In the genomic region with DNA sequence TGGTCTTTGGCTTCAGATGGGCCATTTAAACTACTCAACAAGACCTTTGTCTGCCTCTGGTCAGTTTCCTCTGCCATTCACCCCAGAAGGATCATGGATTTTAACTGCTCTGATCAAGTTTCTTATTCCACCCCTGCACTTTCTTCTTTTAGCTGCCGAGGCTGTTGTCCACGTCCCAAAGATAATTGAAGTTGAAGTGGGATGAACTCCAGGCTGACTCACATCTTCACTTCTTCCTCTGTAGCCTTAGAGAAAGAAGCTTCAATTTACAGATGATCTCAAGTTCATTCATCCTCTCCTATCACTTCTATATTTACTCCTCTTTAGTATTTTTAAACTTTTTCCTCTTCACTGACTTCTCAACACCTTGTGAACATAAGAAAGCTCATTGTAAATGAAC, we compare ENCODE assay signal across 14 cellular contexts.
A peak's percentile ranks its signal among the peaks of the same experiment; 100 is the strongest.
DNase-seq lines count a peak whose midpoint lies in the region; ATAC-seq and TF ChIP-seq lines count a peak whose summit lies in the region.
"Had no signal": no experiment of that assay in that cellular context is flagged by ENCODE, and none has a peak within 500 bp of the region (broad histone marks: within the 10 kb centered on the region; RNA-seq: fewer than 3 reads in every experiment).

No MANE protein-coding gene starts in this region.

- 0% methylated on average over 2 of the region's 2 CpGs for WGBS in GM23248 (ENCODE audit: low coverage in 1 of 2, low lambda C conversion rate in 2 of 2, missing lambda C conversion rate in 2 of 2), 2 experiments
- WGBS in heart right ventricle, 2 donors = 38 to 56% methylated on average over 2 of the region's 2 CpGs

- H3K9me3 ChIP-seq in GM23248 (ENCODE audit: low read depth) (no peaks in the 10 kb centered on the region), skeletal muscle satellite cell (replicated peaks; ENCODE audit: low read length) (no peaks in the 10 kb centered on the region), heart right ventricle (peaks cover 0 to 18% (median 4%) of the 10 kb centered on the region in 11 donors)

- H3K9ac ChIP-seq in GM23248 (no peak overlapping the region), skeletal muscle satellite cell (ENCODE audit: low read depth, low read length) (no peak overlapping the region)

- no peaks in the 10 kb centered on the region for H3K79me2 ChIP-seq in GM23248 (ENCODE audit: insufficient read depth)

- in situ Hi-C loops in GM23248 (cut with MboI) = no loop called here

- no peaks in the 10 kb centered on the region for H3K9me2 ChIP-seq in GM23248 (ENCODE audit: insufficient read depth)

- H3K27ac ChIP-seq in GM23248 (no peak overlapping the region), heart right ventricle (no peak overlapping the region)
- H3K27ac ChIP-seq: HL-60 had no signal

- peak; percentile 87 for ATAC-seq in SK-N-SH treated with all-trans-retinoic acid at 6 μM for 48 hours
- no peak for ATAC-seq in heart right ventricle
- ATAC-seq in HG02623 (IDR thresholded peaks at IDR 0.05; ENCODE audit: unreplicated experiment) = no peak

- TF ChIP-seq CTCF in heart right ventricle (IDR thresholded peaks at IDR 0.05) = no peak

- intact Hi-C loops in heart right ventricle (cut with DNase I) = loop anchor here in 5 of 10 donors (10.0 kb wide), 3 partner anchors 268 to 698 kb away; no protein-coding TSS in a partner anchor

- H3K4me2 ChIP-seq in GM23248 (ENCODE audit: unreplicated experiment) (peak overlapping the region; percentile 39), skeletal muscle satellite cell (ENCODE audit: low read length) (peak overlapping the region; percentile 32)

- peak; percentile 63 for DNase-seq in GM23248
- DNase-seq in fibroblast of peridontal ligament (ENCODE audit: extremely low read depth) = peak; percentile 65
- no peak for DNase-seq in heart right ventricle
- no peak for DNase-seq in effector CD4-positive, alpha-beta T cell
- DNase-seq: COR-L47, NCI-H1417, NCI-H1930, NCI-H446, NCI-H69, RPMI8226 had no signal

- peaks cover 20% of the 10 kb centered on the region for H3K4me1 ChIP-seq in GM23248 (ENCODE audit: insufficient read depth)
- peaks cover 15% of the 10 kb centered on the region for H3K4me1 ChIP-seq in skeletal muscle satellite cell (ENCODE audit: control insufficient read depth, insufficient read depth, low read length)
- no peaks in the 10 kb centered on the region for H3K4me1 ChIP-seq in heart right ventricle

- H3K36me3 ChIP-seq in GM23248 (ENCODE audit: low read depth) = no peaks in the 10 kb centered on the region
- no peaks in the 10 kb centered on the region for H3K36me3 ChIP-seq in skeletal muscle satellite cell (ENCODE audit: insufficient read depth, low read length)
- no peaks in the 10 kb centered on the region for H3K36me3 ChIP-seq in heart right ventricle

- H3K4me3 ChIP-seq in GM23248 (no peak overlapping the region; the same call in 1 of the 2 replicates), skeletal muscle satellite cell (ENCODE audit: low read length) (no peak overlapping the region), heart right ventricle (no peak overlapping the region)

- H4K20me1 ChIP-seq in GM23248 (ENCODE audit: insufficient read depth) = no peaks in the 10 kb centered on the region

- H3K27me3 ChIP-seq in GM23248 (replicated peaks; ENCODE audit: insufficient read depth) = no peaks in the 10 kb centered on the region
- H3K27me3 ChIP-seq in skeletal muscle satellite cell (ENCODE audit: control insufficient read depth, insufficient read depth, low read length) = no peaks in the 10 kb centered on the region
- no peaks in the 10 kb centered on the region for H3K27me3 ChIP-seq in heart right ventricle

- H3F3A ChIP-seq in GM23248 (ENCODE audit: insufficient read depth) = peaks cover 10% of the 10 kb centered on the region

- H2AFZ ChIP-seq in GM23248 = peak overlapping the region; percentile 58

TF ChIP-seq in SK-N-SH treated with all-trans-retinoic acid at 6 μM for 48 hours, 23 proteins besides CTCF, POLR2A, EP300 and RAD21:
- TF ChIP-seq ESRRG (CRISPR knock-in tag; IDR thresholded peaks at IDR 0.05) = no peak
- TF ChIP-seq TOX (CRISPR knock-in tag; IDR thresholded peaks at IDR 0.05; ENCODE audit: borderline replicate concordance) = no peak
- TF ChIP-seq ZFP30 (CRISPR knock-in tag; IDR thresholded peaks at IDR 0.05) = no peak
- no peak for TF ChIP-seq ZNF70 (CRISPR knock-in tag; IDR thresholded peaks at IDR 0.05)
- TF ChIP-seq, protein P1, sequence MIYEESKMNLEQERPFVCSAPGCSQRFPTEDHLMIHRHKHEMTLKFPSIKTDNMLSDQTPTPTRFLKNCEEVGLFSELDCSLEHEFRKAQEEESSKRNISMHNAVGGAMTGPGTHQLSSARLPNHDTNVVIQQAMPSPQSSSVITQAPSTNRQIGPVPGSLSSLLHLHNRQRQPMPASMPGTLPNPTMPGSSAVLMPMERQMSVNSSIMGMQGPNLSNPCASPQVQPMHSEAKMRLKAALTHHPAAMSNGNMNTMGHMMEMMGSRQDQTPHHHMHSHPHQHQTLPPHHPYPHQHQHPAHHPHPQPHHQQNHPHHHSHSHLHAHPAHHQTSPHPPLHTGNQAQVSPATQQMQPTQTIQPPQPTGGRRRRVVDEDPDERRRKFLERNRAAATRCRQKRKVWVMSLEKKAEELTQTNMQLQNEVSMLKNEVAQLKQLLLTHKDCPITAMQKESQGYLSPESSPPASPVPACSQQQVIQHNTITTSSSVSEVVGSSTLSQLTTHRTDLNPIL (CRISPR knock-in tag; IDR thresholded peaks at IDR 0.05; ENCODE audit: low read depth) = no peak
- TF ChIP-seq CSDC2 (CRISPR knock-in tag; IDR thresholded peaks at IDR 0.05) = no peak
- TF ChIP-seq, protein P2, sequence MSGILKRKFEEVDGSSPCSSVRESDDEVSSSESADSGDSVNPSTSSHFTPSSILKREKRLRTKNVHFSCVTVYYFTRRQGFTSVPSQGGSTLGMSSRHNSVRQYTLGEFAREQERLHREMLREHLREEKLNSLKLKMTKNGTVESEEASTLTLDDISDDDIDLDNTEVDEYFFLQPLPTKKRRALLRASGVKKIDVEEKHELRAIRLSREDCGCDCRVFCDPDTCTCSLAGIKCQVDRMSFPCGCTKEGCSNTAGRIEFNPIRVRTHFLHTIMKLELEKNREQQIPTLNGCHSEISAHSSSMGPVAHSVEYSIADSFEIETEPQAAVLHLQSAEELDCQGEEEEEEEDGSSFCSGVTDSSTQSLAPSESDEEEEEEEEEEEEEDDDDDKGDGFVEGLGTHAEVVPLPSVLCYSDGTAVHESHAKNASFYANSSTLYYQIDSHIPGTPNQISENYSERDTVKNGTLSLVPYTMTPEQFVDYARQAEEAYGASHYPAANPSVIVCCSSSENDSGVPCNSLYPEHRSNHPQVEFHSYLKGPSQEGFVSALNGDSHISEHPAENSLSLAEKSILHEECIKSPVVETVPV (CRISPR knock-in tag; IDR thresholded peaks at IDR 0.05) = no peak
- TF ChIP-seq ZC3H10 (CRISPR knock-in tag; IDR thresholded peaks at IDR 0.05) = no peak
- no peak for TF ChIP-seq SNAI2 (CRISPR knock-in tag; IDR thresholded peaks at IDR 0.05)
- TF ChIP-seq ZNF565 (CRISPR knock-in tag; conservative IDR thresholded peaks at IDR 0.05; ENCODE audit: low read depth) = no peak
- TF ChIP-seq ARNTL (CRISPR knock-in tag; IDR thresholded peaks at IDR 0.05; ENCODE audit: borderline replicate concordance, low read depth) = no peak
- no peak for TF ChIP-seq ZNF8 (CRISPR knock-in tag; IDR thresholded peaks at IDR 0.05)
- no peak for TF ChIP-seq ISL1 (CRISPR knock-in tag; IDR thresholded peaks at IDR 0.05)
- TF ChIP-seq, protein P3, sequence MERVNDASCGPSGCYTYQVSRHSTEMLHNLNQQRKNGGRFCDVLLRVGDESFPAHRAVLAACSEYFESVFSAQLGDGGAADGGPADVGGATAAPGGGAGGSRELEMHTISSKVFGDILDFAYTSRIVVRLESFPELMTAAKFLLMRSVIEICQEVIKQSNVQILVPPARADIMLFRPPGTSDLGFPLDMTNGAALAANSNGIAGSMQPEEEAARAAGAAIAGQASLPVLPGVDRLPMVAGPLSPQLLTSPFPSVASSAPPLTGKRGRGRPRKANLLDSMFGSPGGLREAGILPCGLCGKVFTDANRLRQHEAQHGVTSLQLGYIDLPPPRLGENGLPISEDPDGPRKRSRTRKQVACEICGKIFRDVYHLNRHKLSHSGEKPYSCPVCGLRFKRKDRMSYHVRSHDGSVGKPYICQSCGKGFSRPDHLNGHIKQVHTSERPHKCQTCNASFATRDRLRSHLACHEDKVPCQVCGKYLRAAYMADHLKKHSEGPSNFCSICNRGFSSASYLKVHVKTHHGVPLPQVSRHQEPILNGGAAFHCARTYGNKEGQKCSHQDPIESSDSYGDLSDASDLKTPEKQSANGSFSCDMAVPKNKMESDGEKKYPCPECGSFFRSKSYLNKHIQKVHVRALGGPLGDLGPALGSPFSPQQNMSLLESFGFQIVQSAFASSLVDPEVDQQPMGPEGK (CRISPR knock-in tag; IDR thresholded peaks at IDR 0.05; ENCODE audit: borderline replicate concordance) = no peak
- TF ChIP-seq OSR1 (CRISPR knock-in tag; IDR thresholded peaks at IDR 0.05) = no peak
- TF ChIP-seq ZFP3 (CRISPR knock-in tag; IDR thresholded peaks at IDR 0.05) = no peak
TF ChIP-seq in SK-N-SH treated with all-trans-retinoic acid at 6 μM for 48 hours: peak in this region for 0.

Comparison
In these comparisons a context has a peak if more than half of its experiments do, and no peak if none do; other contexts are left out.
1. DNase-seq: peak in GM23248 (single experiment) and fibroblast of peridontal ligament (single experiment); none in heart right ventricle (0 of 2) and effector CD4-positive, alpha-beta T cell (single experiment).